Comparison of ENCODE assay signal across 1 cellular context in genomic region chr16:12257926-12258561, GRCh38.
A peak's percentile ranks its signal among the peaks of the same experiment; 100 is the strongest.
TF ChIP-seq lines count a peak whose summit lies in the region.

No MANE protein-coding gene starts in this region.

TF ChIP-seq in HepG2, 621 proteins besides CTCF, POLR2A, EP300 and RAD21 (continued from another document and continues in another):
- TF ChIP-seq UBTF (CRISPR knock-in tag; IDR thresholded peaks at IDR 0.05) = peak; percentile 86
- no peak for TF ChIP-seq NFRKB (IDR thresholded peaks at IDR 0.05)
- TF ChIP-seq TARDBP (CRISPR knock-in tag; IDR thresholded peaks at IDR 0.05) = peak; percentile 96
- peak; percentile 96 for TF ChIP-seq CCDC6 (CRISPR knock-in tag; IDR thresholded peaks at IDR 0.05)
- peak; percentile 78 for TF ChIP-seq NRL (CRISPR knock-in tag; IDR thresholded peaks at IDR 0.05; ENCODE audit: borderline replicate concordance)
- TF ChIP-seq MZF1 (CRISPR knock-in tag; IDR thresholded peaks at IDR 0.05; ENCODE audit: borderline replicate concordance) = no peak
- no peak for TF ChIP-seq ZNF333 (CRISPR knock-in tag; IDR thresholded peaks at IDR 0.05; ENCODE audit: borderline replicate concordance)
- TF ChIP-seq XBP1 (CRISPR knock-in tag; IDR thresholded peaks at IDR 0.05) = no peak
- no peak for TF ChIP-seq ZNF780A (CRISPR knock-in tag; IDR thresholded peaks at IDR 0.05)
- peak; percentile 87; the same call in 1 of the 2 replicates for TF ChIP-seq ZNF432 (CRISPR knock-in tag; IDR thresholded peaks at IDR 0.05; ENCODE audit: borderline replicate concordance)
- TF ChIP-seq KMT2B (CRISPR knock-in tag; IDR thresholded peaks at IDR 0.05) = peak; percentile 21; the same call in 1 of the 2 replicates
- no peak for TF ChIP-seq ZNF629 (CRISPR knock-in tag; conservative IDR thresholded peaks at IDR 0.05)
- TF ChIP-seq DMTF1 (CRISPR knock-in tag; IDR thresholded peaks at IDR 0.05) = no peak
- peak; percentile 61; the same call in 1 of the 2 replicates for TF ChIP-seq ZNF564 (CRISPR knock-in tag; IDR thresholded peaks at IDR 0.05)
- TF ChIP-seq ZSCAN31 (CRISPR knock-in tag; IDR thresholded peaks at IDR 0.05; ENCODE audit: low read depth) = 0 out of 2 replicates have a peak, but pooled peaks have one; percentile 63
- TF ChIP-seq FOXP1 (IDR thresholded peaks at IDR 0.05) = no peak
- peak; percentile 66 for TF ChIP-seq FOXP1 (CRISPR knock-in tag; IDR thresholded peaks at IDR 0.05)
- peak; percentile 59; the same call in 1 of the 2 replicates for TF ChIP-seq KDM5B (CRISPR knock-in tag; IDR thresholded peaks at IDR 0.05; ENCODE audit: borderline replicate concordance)
- TF ChIP-seq MAFK (conservative IDR thresholded peaks at IDR 0.05 in 1 of 2, IDR thresholded peaks at IDR 0.05 in 1 of 2; ENCODE audit: low read length in 2 of 2) = no peak; a peak in 1 of 4 replicates
- peak; percentile 95 for TF ChIP-seq ZBTB4 (CRISPR knock-in tag; IDR thresholded peaks at IDR 0.05; ENCODE audit: borderline replicate concordance)
- TF ChIP-seq POLR2G (IDR thresholded peaks at IDR 0.05; ENCODE audit: low read depth, low read length) = no peak
- TF ChIP-seq GZF1 (CRISPR knock-in tag; IDR thresholded peaks at IDR 0.05) = 0 out of 2 replicates have a peak, but pooled peaks have one; percentile 77
- no peak; the same call in 1 of the 2 replicates for TF ChIP-seq TOE1 (CRISPR knock-in tag; IDR thresholded peaks at IDR 0.05)
- TF ChIP-seq FOXC1 (CRISPR knock-in tag; IDR thresholded peaks at IDR 0.05; ENCODE audit: borderline replicate concordance) = peak; percentile 92
- peak; percentile 52; the same call in 1 of the 2 replicates for TF ChIP-seq ZBTB14 (CRISPR knock-in tag; IDR thresholded peaks at IDR 0.05)
- TF ChIP-seq TEAD2 (CRISPR knock-in tag; IDR thresholded peaks at IDR 0.05) = no peak
- TF ChIP-seq NR0B2 (CRISPR knock-in tag; IDR thresholded peaks at IDR 0.05) = peak; percentile 51; the same call in 1 of the 2 replicates
- TF ChIP-seq REL (CRISPR knock-in tag; conservative IDR thresholded peaks at IDR 0.05) = 0 out of 2 replicates have a peak, but pooled peaks have one; percentile 54
- TF ChIP-seq POGZ (CRISPR knock-in tag; IDR thresholded peaks at IDR 0.05) = peak; percentile 83
- no peak for TF ChIP-seq ZNF383 (CRISPR knock-in tag; IDR thresholded peaks at IDR 0.05; ENCODE audit: borderline replicate concordance)
- TF ChIP-seq ZNF24 (IDR thresholded peaks at IDR 0.05) = no peak; the same call in 1 of the 2 replicates
- peak; percentile 76; the same call in 1 of the 2 replicates for TF ChIP-seq ZNF331 (CRISPR knock-in tag; IDR thresholded peaks at IDR 0.05)
- TF ChIP-seq ZNF557 (CRISPR knock-in tag; IDR thresholded peaks at IDR 0.05) = peak; percentile 32; the same call in 1 of the 2 replicates
- peak; percentile 94 for TF ChIP-seq ZNF124 (CRISPR knock-in tag; IDR thresholded peaks at IDR 0.05)
- peak; percentile 47; the same call in 1 of the 2 replicates for TF ChIP-seq KLF6 (CRISPR knock-in tag; IDR thresholded peaks at IDR 0.05)
- peak; percentile 59; the same call in 1 of the 2 replicates for TF ChIP-seq ZNF343 (CRISPR knock-in tag; IDR thresholded peaks at IDR 0.05)
- TF ChIP-seq NR2F2 (IDR thresholded peaks at IDR 0.05; ENCODE audit: borderline replicate concordance, low read depth) = peak; percentile 78; the same call in 1 of the 2 replicates
- TF ChIP-seq ELF1 (CRISPR knock-in tag; IDR thresholded peaks at IDR 0.05) = peak; percentile 90
- peak; percentile 76; the same call in 1 of the 2 replicates for TF ChIP-seq ZNF414 (CRISPR knock-in tag; IDR thresholded peaks at IDR 0.05)
- TF ChIP-seq HIVEP1 (CRISPR knock-in tag; IDR thresholded peaks at IDR 0.05) = peak; percentile 77; the same call in 1 of the 2 replicates
- TF ChIP-seq PRPF4 (IDR thresholded peaks at IDR 0.05; ENCODE audit: low read depth, low read length, poor library complexity, severe bottlenecking) = no peak
- no peak; the same call in 1 of the 2 replicates for TF ChIP-seq THAP7 (CRISPR knock-in tag; IDR thresholded peaks at IDR 0.05)
- no peak for TF ChIP-seq ZNF282 (IDR thresholded peaks at IDR 0.05; ENCODE audit: partially characterized antibody)
- TF ChIP-seq TFAP4 (IDR thresholded peaks at IDR 0.05; ENCODE audit: borderline replicate concordance, low read depth) = peak; percentile 66; the same call in 1 of the 2 replicates
- peak; percentile 26; the same call in 1 of the 2 replicates for TF ChIP-seq SNAPC4 (CRISPR knock-in tag; IDR thresholded peaks at IDR 0.05)
- TF ChIP-seq FOXK1 (CRISPR knock-in tag; IDR thresholded peaks at IDR 0.05; ENCODE audit: borderline replicate concordance, low read depth) = peak; percentile 81; the same call in 1 of the 2 replicates
- TF ChIP-seq NFATC3 (CRISPR knock-in tag; IDR thresholded peaks at IDR 0.05) = 0 out of 2 replicates have a peak, but pooled peaks have one; percentile 58
- peak; percentile 92 for TF ChIP-seq RXRA (CRISPR knock-in tag; IDR thresholded peaks at IDR 0.05)
- TF ChIP-seq ZNF260 (CRISPR knock-in tag; IDR thresholded peaks at IDR 0.05; ENCODE audit: borderline replicate concordance, low read depth) = no peak
- peak; percentile 80 for TF ChIP-seq ZSCAN25 (CRISPR knock-in tag; IDR thresholded peaks at IDR 0.05)
- no peak for TF ChIP-seq ZBTB3 (CRISPR knock-in tag; IDR thresholded peaks at IDR 0.05; ENCODE audit: borderline replicate concordance, low read depth)
- TF ChIP-seq ONECUT2 (CRISPR knock-in tag; IDR thresholded peaks at IDR 0.05) = no peak
